8 cellular contexts compared by ENCODE assay signal in genomic region chrX:76145591-76146309, GRCh38. TPM values are rescaled to one million over a fixed set of nuclear protein-coding genes. Genes with fewer than 3 reads are reported as not detected.
DNase-seq lines count a peak whose midpoint lies in the region; ATAC-seq and TF ChIP-seq lines count a peak whose summit lies in the region.
"Not testable (repeated sequence)": the region's sequence is repeated elsewhere in the genome, so short reads cannot be mapped to it uniquely, and the experiment has no call there.

No MANE protein-coding gene starts in this region.

- 4 to 19% (median 7%) methylated on average over 2 to 7 of the region's 23 CpGs for WGBS in stomach, 5 donors

- H4K20me1 ChIP-seq in GM23338 (replicated peaks; ENCODE audit: insufficient read depth): not testable (repeated sequence)

- H3K4me3 ChIP-seq in GM23338 (peak overlapping the region; percentile 35; the same call in 1 of the 2 replicates), Peyer's patch (peak overlapping the region in 3 of 4 donors; percentile 1 to 40 (median 24)), stomach (peak overlapping the region in 1 of 4 donors; percentile 29)

- H3K36me3 Mint-ChIP-seq in GM23338 (ENCODE audit: low read depth): not testable (repeated sequence)

- not testable (repeated sequence) for H3K27me3 Mint-ChIP-seq in GM23338 (ENCODE audit: insufficient read depth, low read depth, poor library complexity)

- DNase-seq in GM23338 (ENCODE audit: low spot score): peak; percentile 17
- peak; percentile 8 for DNase-seq in HS-27A (ENCODE audit: low read depth)
- DNase-seq in Peyer's patch: peak in 2 of 3 donors; percentile 33 to 62
- peak; percentile 9 for DNase-seq in activated T-helper 1 cell treated with Interleukin-2 at 50 U/mL for 16 hours (ENCODE audit: low read depth)
- peak; percentile 15 for DNase-seq in myocyte (ENCODE audit: low read depth)
- DNase-seq in stomach: not testable (repeated sequence)

- not testable (repeated sequence) for H3K27me3 ChIP-seq in GM23338 (ENCODE audit: insufficient read depth); Peyer's patch; stomach

- not testable (repeated sequence) for H3K9me3 Mint-ChIP-seq in GM23338

- not testable (repeated sequence) for H3F3A ChIP-seq in GM23338 (replicated peaks; ENCODE audit: low read depth)

- not testable (repeated sequence) for H3K9me2 ChIP-seq in GM23338 (ENCODE audit: insufficient read depth)

- intact Hi-C loops in stomach (cut with DNase I; ENCODE audit: low total_unique reads): not testable (repeated sequence)

- peaks cover 11% of the 10 kb centered on the region for H3K4me1 ChIP-seq in ES-I3 (ENCODE audit: insufficient read depth, low read length)
- H3K4me1 ChIP-seq in GM23338 (ENCODE audit: insufficient read depth): peaks cover 19% of the 10 kb centered on the region
- H3K4me1 ChIP-seq in Peyer's patch: peaks cover 4 to 18% (median 7%) of the 10 kb centered on the region in 4 donors
- peaks cover 0 to 29% (median 21%) of the 10 kb centered on the region in 4 donors for H3K4me1 ChIP-seq in stomach

- TF ChIP-seq CTCF in GM23338 (conservative IDR thresholded peaks at IDR 0.05; ENCODE audit: low read depth in 2 of 2); Peyer's patch (IDR thresholded peaks at IDR 0.05); stomach (IDR thresholded peaks at IDR 0.05): not testable (repeated sequence)

- H3K4me1 Mint-ChIP-seq in GM23338: peaks cover 14% of the 10 kb centered on the region; the same call in 2 of the 3 replicates

- H3K27ac ChIP-seq in GM23338 (ENCODE audit: low read depth): peak overlapping the region; percentile 74; the same call in 1 of the 2 replicates
- peak overlapping the region in 3 of 4 donors; percentile 44 to 65 (median 50) for H3K27ac ChIP-seq in Peyer's patch
- peak overlapping the region in 3 of 5 donors; percentile 35 to 66 (median 58) for H3K27ac ChIP-seq in stomach

- not testable (repeated sequence) for TF ChIP-seq EP300 in stomach (IDR thresholded peaks at IDR 0.05)

- H3K27ac Mint-ChIP-seq in GM23338: peak overlapping the region; percentile 94

- H3K9me3 ChIP-seq in ES-I3 (ENCODE audit: control insufficient read depth, insufficient read depth, low read length); Peyer's patch; stomach: not testable (repeated sequence)

- peak overlapping the region; percentile 58 for H3K4me2 ChIP-seq in GM23338

- ATAC-seq in GM23338 (peak; percentile 50), esophagus mucosa (peak; percentile 75)

- H2AFZ ChIP-seq in GM23338: not testable (repeated sequence)

- TF ChIP-seq POLR2A in Peyer's patch (IDR thresholded peaks at IDR 0.05); stomach (IDR thresholded peaks at IDR 0.05): not testable (repeated sequence)

- H3K36me3 ChIP-seq in ES-I3 (ENCODE audit: insufficient read depth, low read length); GM23338 (ENCODE audit: insufficient read depth); Peyer's patch; stomach: not testable (repeated sequence)

- peak overlapping the region; percentile 40 for H3K9ac ChIP-seq in ES-I3 (ENCODE audit: low read depth, low read length)

- H3K4me3 Mint-ChIP-seq in GM23338: peak overlapping the region; percentile 63

- not testable (repeated sequence) for H3K79me2 ChIP-seq in GM23338 (replicated peaks; ENCODE audit: insufficient read depth)

RNA-seq across cellular contexts. Expression of gene PBDC1, which starts 27.1 kb away (rescaled TPM):
- total RNA-seq in GM23338 (2014; rRNA removed; shearing (Covaris generic)): 27.9 and 33.3 TPM in 2 replicates
- 83.0 and 93.5 TPM in 2 replicates for polyA plus RNA-seq in GM23338 (2016; fragmentation: Nextera tagmentation; extraction: Ambion mirVana)
- total RNA-seq in Peyer's patch: 10 to 100 TPM; 20.5 to 34.7 (median 28.7) TPM
- 23.3 TPM for total RNA-seq in esophagus mucosa
- 22.3 and 23.8 TPM in 2 replicates for total RNA-seq in myocyte
- polyA plus RNA-seq in myocyte (2012): 21.6 TPM
- total RNA-seq in stomach: 10 to 100 TPM in 3 of 5 donors, 1 to 10 TPM in 2; 1.2 to 19.9 (median 15.1) TPM
- 10 to 100 TPM; 20.2 to 31.8 (median 28.6) TPM for polyA plus RNA-seq in stomach
